In genomic region chr17:21683142-21683712, GRCh38 we compare ENCODE assay signal across 6 cellular contexts. TPM values are rescaled to one million over a fixed set of nuclear protein-coding genes. Genes with fewer than 3 reads are reported as not detected.
"Had no signal": no experiment of that assay in that cellular context is flagged by ENCODE, and none has a peak within 500 bp of the region (broad histone marks: within the 10 kb centered on the region; RNA-seq: fewer than 3 reads in every experiment).

No MANE protein-coding gene starts in this region.

RNA-seq across cellular contexts. Expression of gene KCNJ18, which starts 9.1 kb away (rescaled TPM):
- total RNA-seq: K562, M059J, NCI-H460, OCI-LY7, Right ventricle myocardium inferior, SJCRH30 had no signal
